1 cellular context compared by ENCODE assay signal in the genomic region with DNA sequence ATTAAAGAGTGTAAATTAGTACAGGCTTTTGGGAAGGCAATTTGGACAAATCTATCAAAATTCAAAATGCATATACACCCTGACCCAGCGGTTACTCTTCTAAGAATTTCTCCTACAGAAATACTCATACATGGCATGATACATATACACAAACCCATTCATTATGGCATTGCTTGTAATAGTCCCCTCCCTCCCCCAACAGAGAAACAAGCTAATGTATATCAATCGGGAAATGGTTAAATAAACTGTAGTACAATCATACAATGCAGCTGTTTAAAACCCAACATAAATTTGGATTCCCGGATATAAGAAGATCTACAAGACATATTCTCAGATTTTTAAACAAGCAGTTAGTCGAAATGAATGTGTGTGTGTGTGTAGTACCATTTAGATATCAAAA.
TF ChIP-seq lines count a peak whose summit lies in the region.

No MANE protein-coding gene starts in this region.

TF ChIP-seq in H1, 55 proteins besides CTCF, POLR2A, EP300 and RAD21 (continued from another document):
- TF ChIP-seq, protein P1, sequence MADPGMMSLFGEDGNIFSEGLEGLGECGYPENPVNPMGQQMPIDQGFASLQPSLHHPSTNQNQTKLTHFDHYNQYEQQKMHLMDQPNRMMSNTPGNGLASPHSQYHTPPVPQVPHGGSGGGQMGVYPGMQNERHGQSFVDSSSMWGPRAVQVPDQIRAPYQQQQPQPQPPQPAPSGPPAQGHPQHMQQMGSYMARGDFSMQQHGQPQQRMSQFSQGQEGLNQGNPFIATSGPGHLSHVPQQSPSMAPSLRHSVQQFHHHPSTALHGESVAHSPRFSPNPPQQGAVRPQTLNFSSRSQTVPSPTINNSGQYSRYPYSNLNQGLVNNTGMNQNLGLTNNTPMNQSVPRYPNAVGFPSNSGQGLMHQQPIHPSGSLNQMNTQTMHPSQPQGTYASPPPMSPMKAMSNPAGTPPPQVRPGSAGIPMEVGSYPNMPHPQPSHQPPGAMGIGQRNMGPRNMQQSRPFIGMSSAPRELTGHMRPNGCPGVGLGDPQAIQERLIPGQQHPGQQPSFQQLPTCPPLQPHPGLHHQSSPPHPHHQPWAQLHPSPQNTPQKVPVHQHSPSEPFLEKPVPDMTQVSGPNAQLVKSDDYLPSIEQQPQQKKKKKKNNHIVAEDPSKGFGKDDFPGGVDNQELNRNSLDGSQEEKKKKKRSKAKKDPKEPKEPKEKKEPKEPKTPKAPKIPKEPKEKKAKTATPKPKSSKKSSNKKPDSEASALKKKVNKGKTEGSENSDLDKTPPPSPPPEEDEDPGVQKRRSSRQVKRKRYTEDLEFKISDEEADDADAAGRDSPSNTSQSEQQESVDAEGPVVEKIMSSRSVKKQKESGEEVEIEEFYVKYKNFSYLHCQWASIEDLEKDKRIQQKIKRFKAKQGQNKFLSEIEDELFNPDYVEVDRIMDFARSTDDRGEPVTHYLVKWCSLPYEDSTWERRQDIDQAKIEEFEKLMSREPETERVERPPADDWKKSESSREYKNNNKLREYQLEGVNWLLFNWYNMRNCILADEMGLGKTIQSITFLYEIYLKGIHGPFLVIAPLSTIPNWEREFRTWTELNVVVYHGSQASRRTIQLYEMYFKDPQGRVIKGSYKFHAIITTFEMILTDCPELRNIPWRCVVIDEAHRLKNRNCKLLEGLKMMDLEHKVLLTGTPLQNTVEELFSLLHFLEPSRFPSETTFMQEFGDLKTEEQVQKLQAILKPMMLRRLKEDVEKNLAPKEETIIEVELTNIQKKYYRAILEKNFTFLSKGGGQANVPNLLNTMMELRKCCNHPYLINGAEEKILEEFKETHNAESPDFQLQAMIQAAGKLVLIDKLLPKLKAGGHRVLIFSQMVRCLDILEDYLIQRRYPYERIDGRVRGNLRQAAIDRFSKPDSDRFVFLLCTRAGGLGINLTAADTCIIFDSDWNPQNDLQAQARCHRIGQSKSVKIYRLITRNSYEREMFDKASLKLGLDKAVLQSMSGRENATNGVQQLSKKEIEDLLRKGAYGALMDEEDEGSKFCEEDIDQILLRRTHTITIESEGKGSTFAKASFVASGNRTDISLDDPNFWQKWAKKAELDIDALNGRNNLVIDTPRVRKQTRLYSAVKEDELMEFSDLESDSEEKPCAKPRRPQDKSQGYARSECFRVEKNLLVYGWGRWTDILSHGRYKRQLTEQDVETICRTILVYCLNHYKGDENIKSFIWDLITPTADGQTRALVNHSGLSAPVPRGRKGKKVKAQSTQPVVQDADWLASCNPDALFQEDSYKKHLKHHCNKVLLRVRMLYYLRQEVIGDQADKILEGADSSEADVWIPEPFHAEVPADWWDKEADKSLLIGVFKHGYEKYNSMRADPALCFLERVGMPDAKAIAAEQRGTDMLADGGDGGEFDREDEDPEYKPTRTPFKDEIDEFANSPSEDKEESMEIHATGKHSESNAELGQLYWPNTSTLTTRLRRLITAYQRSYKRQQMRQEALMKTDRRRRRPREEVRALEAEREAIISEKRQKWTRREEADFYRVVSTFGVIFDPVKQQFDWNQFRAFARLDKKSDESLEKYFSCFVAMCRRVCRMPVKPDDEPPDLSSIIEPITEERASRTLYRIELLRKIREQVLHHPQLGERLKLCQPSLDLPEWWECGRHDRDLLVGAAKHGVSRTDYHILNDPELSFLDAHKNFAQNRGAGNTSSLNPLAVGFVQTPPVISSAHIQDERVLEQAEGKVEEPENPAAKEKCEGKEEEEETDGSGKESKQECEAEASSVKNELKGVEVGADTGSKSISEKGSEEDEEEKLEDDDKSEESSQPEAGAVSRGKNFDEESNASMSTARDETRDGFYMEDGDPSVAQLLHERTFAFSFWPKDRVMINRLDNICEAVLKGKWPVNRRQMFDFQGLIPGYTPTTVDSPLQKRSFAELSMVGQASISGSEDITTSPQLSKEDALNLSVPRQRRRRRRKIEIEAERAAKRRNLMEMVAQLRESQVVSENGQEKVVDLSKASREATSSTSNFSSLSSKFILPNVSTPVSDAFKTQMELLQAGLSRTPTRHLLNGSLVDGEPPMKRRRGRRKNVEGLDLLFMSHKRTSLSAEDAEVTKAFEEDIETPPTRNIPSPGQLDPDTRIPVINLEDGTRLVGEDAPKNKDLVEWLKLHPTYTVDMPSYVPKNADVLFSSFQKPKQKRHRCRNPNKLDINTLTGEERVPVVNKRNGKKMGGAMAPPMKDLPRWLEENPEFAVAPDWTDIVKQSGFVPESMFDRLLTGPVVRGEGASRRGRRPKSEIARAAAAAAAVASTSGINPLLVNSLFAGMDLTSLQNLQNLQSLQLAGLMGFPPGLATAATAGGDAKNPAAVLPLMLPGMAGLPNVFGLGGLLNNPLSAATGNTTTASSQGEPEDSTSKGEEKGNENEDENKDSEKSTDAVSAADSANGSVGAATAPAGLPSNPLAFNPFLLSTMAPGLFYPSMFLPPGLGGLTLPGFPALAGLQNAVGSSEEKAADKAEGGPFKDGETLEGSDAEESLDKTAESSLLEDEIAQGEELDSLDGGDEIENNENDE (IDR thresholded peaks at IDR 0.05; ENCODE audit: insufficient replicate concordance, low read length), result no peak
- TF ChIP-seq SP2 (IDR thresholded peaks at IDR 0.05; ENCODE audit: low read length) (no peak), CBX8 (IDR thresholded peaks at IDR 0.05; ENCODE audit: borderline replicate concordance, low read depth, low read length) (no peak), RNF2 (IDR thresholded peaks at IDR 0.05; ENCODE audit: borderline replicate concordance, low read depth, low read length, missing control alignments, poor library complexity, severe bottlenecking) (no peak), HDAC2 (IDR thresholded peaks at IDR 0.05; ENCODE audit: borderline replicate concordance in 1 of 2, low read depth in 2 of 2, low read length in 2 of 2) (no peak), EZH2 (IDR thresholded peaks at IDR 0.05; ENCODE audit: low read depth, low read length, severe bottlenecking) (no peak), CHD1 (IDR thresholded peaks at IDR 0.05; ENCODE audit: low read depth, low read length) (no peak), CREB1 (IDR thresholded peaks at IDR 0.05) (no peak), ZNF274 (IDR thresholded peaks at IDR 0.05; ENCODE audit: borderline replicate concordance, extremely low read depth, low read length) (no peak), SRF (IDR thresholded peaks at IDR 0.05; ENCODE audit: low read depth, low read length) (no peak), GABPA (IDR thresholded peaks at IDR 0.05; ENCODE audit: borderline replicate concordance, insufficient read depth, low read length) (no peak), BRCA1 (IDR thresholded peaks at IDR 0.05; ENCODE audit: low read depth, low read length) (no peak)
- TF ChIP-seq, protein P2, sequence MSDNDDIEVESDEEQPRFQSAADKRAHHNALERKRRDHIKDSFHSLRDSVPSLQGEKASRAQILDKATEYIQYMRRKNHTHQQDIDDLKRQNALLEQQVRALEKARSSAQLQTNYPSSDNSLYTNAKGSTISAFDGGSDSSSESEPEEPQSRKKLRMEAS (IDR thresholded peaks at IDR 0.05), result no peak
- TF ChIP-seq, protein P3, sequence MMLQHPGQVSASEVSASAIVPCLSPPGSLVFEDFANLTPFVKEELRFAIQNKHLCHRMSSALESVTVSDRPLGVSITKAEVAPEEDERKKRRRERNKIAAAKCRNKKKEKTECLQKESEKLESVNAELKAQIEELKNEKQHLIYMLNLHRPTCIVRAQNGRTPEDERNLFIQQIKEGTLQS (IDR thresholded peaks at IDR 0.05; ENCODE audit: insufficient read depth, low read depth, low read length), result no peak
